ENCODE assay signal across 1 cellular context in genomic region chr17:46758614-46759013, GRCh38.
TF ChIP-seq lines count a peak whose summit lies in the region.

No MANE protein-coding gene starts in this region.

TF ChIP-seq in K562, 482 proteins besides CTCF, POLR2A, EP300 and RAD21 (continued from another document and continues in another):
- no peak for TF ChIP-seq SIRT6 (IDR thresholded peaks at IDR 0.05; ENCODE audit: low read depth, low read length)
- no peak for TF ChIP-seq ZNF449 (CRISPR knock-in tag; IDR thresholded peaks at IDR 0.05)
- peak; percentile 66; the same call in 1 of the 2 replicates for TF ChIP-seq FOXA1 (IDR thresholded peaks at IDR 0.05; ENCODE audit: borderline replicate concordance)
- TF ChIP-seq FOSL1 (tag; conservative IDR thresholded peaks at IDR 0.05), result peak; percentile 58; the same call in 1 of the 2 replicates
- no peak for TF ChIP-seq BHLHE40 (IDR thresholded peaks at IDR 0.05; ENCODE audit: low read length)
- TF ChIP-seq NR2C1 (IDR thresholded peaks at IDR 0.05), result no peak
- no peak for TF ChIP-seq NR2C1 (tag; IDR thresholded peaks at IDR 0.05)
- TF ChIP-seq DEAF1 (CRISPR knock-in tag; IDR thresholded peaks at IDR 0.05), result no peak
- TF ChIP-seq THRA (IDR thresholded peaks at IDR 0.05), result no peak
- no peak for TF ChIP-seq ZNF76 (CRISPR knock-in tag; IDR thresholded peaks at IDR 0.05; ENCODE audit: borderline replicate concordance)
- no peak for TF ChIP-seq GATAD2B (IDR thresholded peaks at IDR 0.05; ENCODE audit: borderline replicate concordance)
- peak; percentile 20; the same call in 1 of the 2 replicates for TF ChIP-seq ARID1B (IDR thresholded peaks at IDR 0.05)
- peak; percentile 52 for TF ChIP-seq JUND (IDR thresholded peaks at IDR 0.05; ENCODE audit: borderline replicate concordance, low read depth, low read length)
- TF ChIP-seq JUND (tag; IDR thresholded peaks at IDR 0.05; ENCODE audit: borderline replicate concordance, low read depth, low read length), result no peak
- TF ChIP-seq ZNF316 (IDR thresholded peaks at IDR 0.05), result peak; percentile 71
- TF ChIP-seq HMBOX1 (IDR thresholded peaks at IDR 0.05), result no peak
- no peak for TF ChIP-seq SETDB1 (IDR thresholded peaks at IDR 0.05; ENCODE audit: low read length)
- no peak for TF ChIP-seq ZNF347 (CRISPR knock-in tag; IDR thresholded peaks at IDR 0.05; ENCODE audit: low read depth)
- 0 out of 2 replicates have a peak, but pooled peaks have one; percentile 18 for TF ChIP-seq SMARCA4 (IDR thresholded peaks at IDR 0.05)
- no peak for TF ChIP-seq E2F6 (IDR thresholded peaks at IDR 0.05; ENCODE audit: borderline replicate concordance in 1 of 2, extremely low read depth in 1 of 2, insufficient read depth in 1 of 2, insufficient read length in 1 of 2, low read depth in 1 of 2, low read length in 1 of 2, poor library complexity in 1 of 2, severe bottlenecking in 1 of 2)
- no peak for TF ChIP-seq MBD1 (CRISPR knock-in tag; IDR thresholded peaks at IDR 0.05)
- TF ChIP-seq ATF2 (CRISPR knock-in tag; IDR thresholded peaks at IDR 0.05), result no peak
- TF ChIP-seq CBFA2T3 (IDR thresholded peaks at IDR 0.05), result no peak
- TF ChIP-seq ZNF551 (CRISPR knock-in tag; IDR thresholded peaks at IDR 0.05), result no peak
- no peak for TF ChIP-seq ZFP91 (CRISPR knock-in tag; IDR thresholded peaks at IDR 0.05)
- TF ChIP-seq SMARCA5 (IDR thresholded peaks at IDR 0.05), result no peak
- TF ChIP-seq FOXA3 (CRISPR knock-in tag; conservative IDR thresholded peaks at IDR 0.05 in 1 of 2, IDR thresholded peaks at IDR 0.05 in 1 of 2), result peak in 1 of 2 experiments; percentile 68; a peak in 1 of 4 replicates
- no peak for TF ChIP-seq BCLAF1 (IDR thresholded peaks at IDR 0.05; ENCODE audit: borderline replicate concordance in 1 of 2, control insufficient read depth in 1 of 2, low read depth in 2 of 2, low read length in 1 of 2)
- no peak for TF ChIP-seq CREB3L1 (IDR thresholded peaks at IDR 0.05; ENCODE audit: borderline replicate concordance, low read depth)
- no peak for TF ChIP-seq HNRNPUL1 (IDR thresholded peaks at IDR 0.05; ENCODE audit: low read length)
- no peak for TF ChIP-seq PHF20 (IDR thresholded peaks at IDR 0.05; ENCODE audit: partially characterized antibody)
- TF ChIP-seq ZNF766 (CRISPR knock-in tag; conservative IDR thresholded peaks at IDR 0.05), result no peak
- TF ChIP-seq GTF2B (IDR thresholded peaks at IDR 0.05; ENCODE audit: extremely low read depth, insufficient read length), result no peak
- TF ChIP-seq SAFB (IDR thresholded peaks at IDR 0.05; ENCODE audit: borderline replicate concordance, low read depth, low read length), result no peak
- no peak for TF ChIP-seq ZNF197 (CRISPR knock-in tag; IDR thresholded peaks at IDR 0.05; ENCODE audit: low read depth)
- TF ChIP-seq ZBTB2 (IDR thresholded peaks at IDR 0.05), result no peak
- TF ChIP-seq MAFF (IDR thresholded peaks at IDR 0.05; ENCODE audit: low read length), result peak; percentile 32; the same call in 1 of the 2 replicates
- TF ChIP-seq ZNF143 (CRISPR knock-in tag; IDR thresholded peaks at IDR 0.05), result no peak
- no peak for TF ChIP-seq PHB (CRISPR knock-in tag; IDR thresholded peaks at IDR 0.05)
- no peak for TF ChIP-seq GABPA (tag; conservative IDR thresholded peaks at IDR 0.05; ENCODE audit: low read depth)
- TF ChIP-seq C11orf30 (IDR thresholded peaks at IDR 0.05; ENCODE audit: low read depth), result peak; percentile 65
- no peak for TF ChIP-seq JUNB (CRISPR knock-in tag; conservative IDR thresholded peaks at IDR 0.05)
- no peak for TF ChIP-seq PHF8 (IDR thresholded peaks at IDR 0.05; ENCODE audit: borderline replicate concordance, low read length)
- TF ChIP-seq U2AF2 (optimal IDR thresholded peaks at IDR 0.05; ENCODE audit: low read depth, low read length), result no peak
